In the genomic region with DNA sequence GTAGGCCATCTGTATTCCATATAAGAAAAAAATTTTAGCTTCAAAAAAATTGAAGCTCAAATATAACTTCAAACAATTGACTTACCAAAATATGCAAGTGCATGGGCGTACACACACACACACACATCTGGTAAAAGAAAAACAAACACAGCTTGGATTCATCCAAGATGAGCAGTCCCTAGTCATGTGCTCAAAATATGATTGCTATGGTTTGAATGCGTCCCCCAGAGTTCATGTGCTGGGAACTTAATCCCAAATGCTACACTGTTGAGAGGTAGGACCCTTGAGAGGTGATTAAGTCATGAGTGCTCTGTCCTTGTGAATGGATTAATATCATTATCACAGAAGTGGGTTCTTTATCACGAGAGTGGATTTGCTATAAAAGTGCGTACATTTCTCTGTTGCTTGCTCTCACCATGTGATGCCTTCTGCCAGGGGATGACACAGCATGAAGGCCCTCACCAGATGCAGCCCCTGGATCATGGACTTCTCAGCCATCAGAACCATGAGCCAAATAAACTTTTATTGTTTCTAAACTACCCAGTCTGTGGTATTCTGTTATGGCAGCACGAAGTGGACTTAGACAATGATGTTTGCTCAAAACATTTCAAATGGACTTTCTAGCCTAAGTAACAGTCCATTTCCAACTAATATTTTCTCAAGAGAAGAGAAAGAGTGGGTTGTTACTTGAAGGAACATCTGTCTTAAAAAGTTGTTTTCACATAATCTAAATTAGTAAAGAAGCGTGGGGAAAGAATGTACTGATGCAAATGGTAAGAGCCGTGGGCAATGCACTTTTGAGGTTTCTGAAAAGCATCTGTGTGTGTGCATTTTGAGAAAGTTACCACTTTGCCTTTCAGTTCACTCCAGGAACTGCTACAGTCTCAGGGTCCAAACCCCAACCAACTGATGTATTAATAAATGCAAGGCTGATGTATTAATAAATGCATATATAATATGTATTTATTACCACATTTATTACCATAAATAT, we compare ENCODE assay signal across 13 cellular contexts. TPM values are rescaled to one million over a fixed set of nuclear protein-coding genes. Genes with fewer than 3 reads are reported as not detected.
DNase-seq lines count a peak whose midpoint lies in the region; ATAC-seq, FAIRE-seq and TF ChIP-seq lines count a peak whose summit lies in the region.
"Had no signal": no experiment of that assay in that cellular context is flagged by ENCODE, and none has a peak within 500 bp of the region (broad histone marks: within the 10 kb centered on the region; RNA-seq: fewer than 3 reads in every experiment).

No MANE protein-coding gene starts in this region.

- CTCF ChIA-PET in IMR-90 (lab: Yijun Ruan, JAX) = interaction anchor here (0.7 kb wide), 1 partner anchor 17 kb away, joined by 3 read pairs; no protein-coding TSS in a partner anchor

- no peak overlapping the region for H3K4me3 Mint-ChIP-seq in CD4-positive, CD25-positive, alpha-beta regulatory T cell
- H3K4me3 Mint-ChIP-seq: activated naive CD8-positive, alpha-beta T cell treated with anti-CD3 and anti-CD28 coated beads, Interleukin-2, amount 10 ng/mL, durations not matched to agents 7 days and 5 days; GM23338 had no signal

- H3K27me3 Mint-ChIP-seq in CD4-positive, CD25-positive, alpha-beta regulatory T cell = no peaks in the 10 kb centered on the region

- H3K9ac ChIP-seq in IMR-90 (ENCODE audit: low read depth, low read length) = no peak overlapping the region

- no peaks in the 10 kb centered on the region for H3K9me3 ChIP-seq in CD4-positive, CD25-positive, alpha-beta regulatory T cell (ENCODE audit: control insufficient read depth in 2 of 2, low read length in 2 of 2)
- H3K9me3 ChIP-seq in IMR-90 (ENCODE audit: control insufficient read depth, insufficient read depth, low read length) = no peaks in the 10 kb centered on the region

- peak overlapping the region; percentile 82 for H2BK5ac ChIP-seq in IMR-90 (ENCODE audit: low read depth, low read length, poor library complexity, severe bottlenecking)

- FAIRE-seq in frontal cortex (lab: Jason Lieb, UNC) = no peak
- FAIRE-seq: GM12891 had no signal

- peaks cover 17 to 68% of the 10 kb centered on the region in 2 experiments for H3K79me1 ChIP-seq in IMR-90 (ENCODE audit: low read depth in 1 of 2, low read length in 2 of 2)

- H2AFZ ChIP-seq in IMR-90 (replicated peaks; ENCODE audit: low read length, poor library complexity) = no peak overlapping the region
- H2AFZ ChIP-seq: GM23338 had no signal

- H3K4me2 ChIP-seq in IMR-90 (ENCODE audit: low read depth, low read length) = peak overlapping the region; percentile 16; the same call in 1 of the 2 replicates
- H3K4me2 ChIP-seq: GM23338 had no signal

- peak overlapping the region; percentile 78 for H2BK20ac ChIP-seq in IMR-90 (ENCODE audit: low read depth, low read length)

- peak overlapping the region in 1 of 2 experiments; percentile 74; a peak in 2 of 4 replicates for H4K8ac ChIP-seq in IMR-90 (ENCODE audit: low read depth in 2 of 2, low read length in 2 of 2)

- H3K4me1 ChIP-seq in CD4-positive, CD25-positive, alpha-beta regulatory T cell (ENCODE audit: control insufficient read depth, insufficient read depth, low read length, poor library complexity, severe bottlenecking) = peaks cover 8% of the 10 kb centered on the region
- peaks cover 23% of the 10 kb centered on the region for H3K4me1 ChIP-seq in IMR-90 (ENCODE audit: control insufficient read depth, insufficient read depth, low read length)

- H3K36me3 ChIP-seq in CD4-positive, CD25-positive, alpha-beta regulatory T cell (ENCODE audit: control insufficient read depth, insufficient read depth, low read length) = no peaks in the 10 kb centered on the region
- 0 out of 2 replicates have a peak, but pooled peaks cover 1% of the 10 kb centered on the region for H3K36me3 ChIP-seq in IMR-90 (ENCODE audit: control insufficient read depth, insufficient read depth, low read length)

- no peaks in the 10 kb centered on the region for H3K27me3 ChIP-seq in CD4-positive, CD25-positive, alpha-beta regulatory T cell (ENCODE audit: control insufficient read depth, insufficient read depth, low read length)
- no peaks in the 10 kb centered on the region for H3K27me3 ChIP-seq in IMR-90 (ENCODE audit: control insufficient read depth, insufficient read depth, low read length)

- peak overlapping the region; percentile 54; the same call in 1 of the 2 replicates for H4K91ac ChIP-seq in IMR-90 (ENCODE audit: insufficient read depth, low read depth, low read length)

- H3K27ac ChIP-seq in CD4-positive, CD25-positive, alpha-beta regulatory T cell (ENCODE audit: insufficient read depth, low read length, poor library complexity, severe bottlenecking) = no peak overlapping the region
- H3K27ac ChIP-seq in IMR-90 (ENCODE audit: insufficient read depth, low read length) (peak overlapping the region; percentile 55; the same call in 1 of the 2 replicates), coronary artery (peak overlapping the region; percentile 27 to 83)

- TF ChIP-seq CTCF in IMR-90 (conservative IDR thresholded peaks at IDR 0.05; ENCODE audit: low read depth, low read length) = no peak
- TF ChIP-seq CTCF in coronary artery (IDR thresholded peaks at IDR 0.05) = no peak

- H2AK5ac ChIP-seq in IMR-90 (ENCODE audit: low read depth, low read length) = peak overlapping the region; percentile 72; the same call in 1 of the 2 replicates

- H3K4me3 ChIP-seq in CD4-positive, CD25-positive, alpha-beta regulatory T cell (ENCODE audit: low read depth, low read length) = no peak overlapping the region
- H3K4me3 ChIP-seq in IMR-90 (ENCODE audit: insufficient read depth, low read depth, low read length) (no peak overlapping the region), coronary artery (no peak overlapping the region)
- H3K4me3 ChIP-seq: GM23338 had no signal

- in situ Hi-C loops in IMR-90 (cut with MboI; ENCODE audit: low sequenced_read_pairs) = no loop called here

- dilution Hi-C loops in IMR-90 (cut with HindIII; ENCODE audit: low sequenced_read_pairs, unreplicated experiment) = no loop called here

- DNase-seq in CD4-positive, CD25-positive, alpha-beta regulatory T cell = no peak
- DNase-seq in IMR-90 (peak; percentile 93), coronary artery (ENCODE audit: low spot score) (no peak), non-pigmented ciliary epithelial cell (ENCODE audit: low read depth) (peak; percentile 83), frontal cortex (ENCODE audit: low spot score in 2 of 2) (no peak), NCI-H2227 (lab: John Stamatoyannopoulos, UW; ENCODE audit: unreplicated experiment) (no peak), hypothalamus (lab: John Stamatoyannopoulos, UW) (no peak)
- DNase-seq: activated naive CD8-positive, alpha-beta T cell treated with anti-CD3 and anti-CD28 coated beads, Interleukin-2, amount 10 ng/mL, durations not matched to agents 7 days and 5 days; DMS53 had no signal

- H3K4ac ChIP-seq in IMR-90 (ENCODE audit: low read depth, low read length) = peak overlapping the region; percentile 79

- H2AK9ac ChIP-seq in IMR-90 (replicated peaks; ENCODE audit: low read depth, low read length, poor library complexity) = no peak overlapping the region

- H3K36me3 Mint-ChIP-seq in CD4-positive, CD25-positive, alpha-beta regulatory T cell = peaks cover 19% of the 10 kb centered on the region

- no TSS peak for BruUV-seq in IMR-90 (replicated peaks; lab: Mats Ljungman, UMichigan)

- peak overlapping the region; percentile 23; the same call in 1 of the 3 replicates for H2BK15ac ChIP-seq in IMR-90 (ENCODE audit: low read depth, low read length)

- H3K9me1 ChIP-seq in IMR-90 (ENCODE audit: insufficient read depth, low read length) = peaks cover 30% of the 10 kb centered on the region

- intact Hi-C loops in IMR-90 (cut with micrococcal nuclease) = no loop called here

- POLR2A ChIA-PET in IMR-90 (lab: Charles Lee; ENCODE audit: unreplicated experiment) = no interaction called here

- H3K56ac ChIP-seq in IMR-90 (ENCODE audit: extremely low read depth, insufficient read depth, low read length) = no peak overlapping the region

- TF ChIP-seq POLR2A in IMR-90 (IDR thresholded peaks at IDR 0.05; ENCODE audit: low read depth, low read length) = no peak

- peak overlapping the region; percentile 30; the same call in 1 of the 2 replicates for H3K14ac ChIP-seq in IMR-90 (replicated peaks; ENCODE audit: low read depth, low read length)

- WGBS in IMR-90 (ENCODE audit: extremely low coverage in 2 of 2, insufficient read length in 1 of 2), 2 experiments = no CpG with 5 or more reads among the region's 7 CpGs

- H4K20me1 ChIP-seq in IMR-90 (ENCODE audit: insufficient read depth, low read length) = peaks cover 32% of the 10 kb centered on the region

- H3K18ac ChIP-seq in IMR-90 (ENCODE audit: low read depth, low read length) = peak overlapping the region; percentile 83

- H3K27ac Mint-ChIP-seq in CD4-positive, CD25-positive, alpha-beta regulatory T cell = peak overlapping the region in 2 of 3 donors; percentile 5 to 50
- H3K27ac Mint-ChIP-seq: activated naive CD8-positive, alpha-beta T cell treated with anti-CD3 and anti-CD28 coated beads, Interleukin-2, amount 10 ng/mL, durations not matched to agents 7 days and 5 days; GM23338 had no signal

- peak overlapping the region; percentile 83 for H4K5ac ChIP-seq in IMR-90 (ENCODE audit: low read depth, low read length)

- no peak for TF ChIP-seq RAD21 in IMR-90 (IDR thresholded peaks at IDR 0.05; ENCODE audit: low read length)

- no peak for ATAC-seq in CD4-positive, CD25-positive, alpha-beta regulatory T cell (ENCODE audit: low read depth in 2 of 2)
- ATAC-seq in IMR-90 (ENCODE audit: low read depth) (peak; percentile 77), HG03095 (IDR thresholded peaks at IDR 0.05; ENCODE audit: unreplicated experiment) (no peak)
- ATAC-seq: activated CD4-positive, CD25-positive, alpha-beta regulatory T cell treated with anti-CD3 and anti-CD28 coated beads, Interleukin-2, amount 50 U/mL, for 24 hours; GM23338 had no signal

- peaks cover 0 to 1% (median 0%) of the 10 kb centered on the region in 7 donors for H3K9me3 Mint-ChIP-seq in CD4-positive, CD25-positive, alpha-beta regulatory T cell

- peaks cover 23 to 56% (median 31%) of the 10 kb centered on the region in 4 donors for H3K4me1 Mint-ChIP-seq in CD4-positive, CD25-positive, alpha-beta regulatory T cell

- H3K23ac ChIP-seq in IMR-90 (ENCODE audit: low read depth, low read length) = peak overlapping the region; percentile 21; the same call in 1 of the 2 replicates

- H2BK120ac ChIP-seq in IMR-90 (ENCODE audit: low read depth, low read length) = peak overlapping the region; percentile 84

TF ChIP-seq in IMR-90, 13 proteins besides CTCF, POLR2A, EP300 and RAD21 (continues in another document):
- TF ChIP-seq RCOR1 (IDR thresholded peaks at IDR 0.05; ENCODE audit: insufficient replicate concordance, low read length) (peak; percentile 63), NFE2L2 (IDR thresholded peaks at IDR 0.05; ENCODE audit: low read depth, low read length) (peak; percentile 33; the same call in 1 of the 2 replicates), BHLHE40 (IDR thresholded peaks at IDR 0.05; ENCODE audit: low read depth, low read length) (peak; percentile 89)

RNA-seq across cellular contexts. Expression of a gene that starts 15.1 kb away (rescaled TPM):
- total RNA-seq in CD4-positive, CD25-positive, alpha-beta regulatory T cell = 12.3 TPM
- 10 to 100 TPM in 1 of 4 donors, 1 to 10 TPM in 2, under 1 TPM in 1; 0.49 to 10.1 (median 2.8) TPM for polyA plus RNA-seq in CD4-positive, CD25-positive, alpha-beta regulatory T cell
- total RNA-seq in IMR-90 (2012; rRNA removed) (11.5 and 13.6 TPM in 2 replicates), frontal cortex (16.7 TPM)
- polyA plus RNA-seq in IMR-90 (2012; rRNA removed) = 10.9 and 11.6 TPM in 2 replicates
- 4.9 and 6.7 TPM in 2 replicates for polyA plus RNA-seq in IMR-90 (2012; cell fraction: cytosol; rRNA removed)
- polyA plus RNA-seq in IMR-90 (2012; cell fraction: nucleus; rRNA removed; ENCODE audit: low replicate concordance) = 19.7 and 44.0 TPM in 2 replicates

Comparison
In these comparisons a context has a peak if more than half of its experiments do, and no peak if none do; other contexts are left out.
1. DNase-seq: peak in IMR-90 (single experiment) and non-pigmented ciliary epithelial cell (single experiment); none in CD4-positive, CD25-positive, alpha-beta regulatory T cell (0 of 3), coronary artery (single experiment), frontal cortex (0 of 2), NCI-H2227 (single experiment) and hypothalamus (0 of 51).